8 cellular contexts compared by ENCODE assay signal in genomic region chr2:148876190-148876588, GRCh38. TPM values are rescaled to one million over a fixed set of nuclear protein-coding genes. Genes with fewer than 3 reads are reported as not detected.
A peak's percentile ranks its signal among the peaks of the same experiment; 100 is the strongest.
DNase-seq lines count a peak whose midpoint lies in the region; ATAC-seq and TF ChIP-seq lines count a peak whose summit lies in the region.

No MANE protein-coding gene starts in this region.

- H4K8ac ChIP-seq in neuronal stem cell (ENCODE audit: low read depth, low read length): no peak overlapping the region

- H3K4me1 ChIP-seq in DOHH2 (ENCODE audit: control insufficient read depth, low read length) (peaks cover 18% of the 10 kb centered on the region), neuronal stem cell (ENCODE audit: control insufficient read depth in 2 of 2, insufficient read depth in 1 of 2, low read depth in 1 of 2, low read length in 2 of 2) (peaks cover 6 to 7% of the 10 kb centered on the region in 2 donors)

- no peak overlapping the region for H2BK120ac ChIP-seq in neuronal stem cell (ENCODE audit: low read depth, low read length)

- peak overlapping the region; percentile 86 for H2AFZ ChIP-seq in neuronal stem cell (ENCODE audit: low read length)

- H2BK15ac ChIP-seq in neuronal stem cell (ENCODE audit: low read length): no peak overlapping the region

- H3K4me2 ChIP-seq in DOHH2 (ENCODE audit: low read length): peak overlapping the region; percentile 92
- peak overlapping the region; percentile 91 for H3K4me2 ChIP-seq in neuronal stem cell (ENCODE audit: insufficient read depth, low read length, poor library complexity, severe bottlenecking)

- H3F3A ChIP-seq in DOHH2 (ENCODE audit: control insufficient read depth, insufficient read depth): 0 out of 2 replicates have a peak, but pooled peaks cover 4% of the 10 kb centered on the region

- peak overlapping the region; percentile 90 for H3K9ac ChIP-seq in neuronal stem cell (ENCODE audit: low read depth, low read length, poor library complexity)

- H3K79me1 ChIP-seq in neuronal stem cell (ENCODE audit: low read depth, low read length): peaks cover 6% of the 10 kb centered on the region

- peak overlapping the region; percentile 81 for H3K4me3 ChIP-seq in DOHH2 (ENCODE audit: low read length)
- peak overlapping the region; percentile 84 to 95 for H3K4me3 ChIP-seq in neuronal stem cell (ENCODE audit: low read length in 2 of 2)

- peak overlapping the region; percentile 77 for H3K23ac ChIP-seq in neuronal stem cell (ENCODE audit: low read depth, low read length, poor library complexity)

- TF ChIP-seq CTCF in DOHH2 (IDR thresholded peaks at IDR 0.05; ENCODE audit: low read depth, low read length, poor library complexity, severe bottlenecking): no peak

- no peak overlapping the region for H3K4ac ChIP-seq in neuronal stem cell (ENCODE audit: low read length)

- WGBS in neuronal stem cell (ENCODE audit: extremely low coverage in 2 of 2, insufficient read length in 2 of 2, insufficient replicate concordance in 1 of 2), 2 donors: no CpG with 5 or more reads among the region's 26 CpGs

- H2AK5ac ChIP-seq in neuronal stem cell (ENCODE audit: low read depth, low read length): peak overlapping the region; percentile 24

- peak overlapping the region; percentile 97 for H3K18ac ChIP-seq in neuronal stem cell (ENCODE audit: low read length)

- peaks cover 35% of the 10 kb centered on the region for H3K79me2 ChIP-seq in DOHH2 (ENCODE audit: control insufficient read depth, low read length)

- H3K9me3 ChIP-seq in DOHH2 (ENCODE audit: control insufficient read depth, insufficient read depth, low read length) (peaks cover 3% of the 10 kb centered on the region; the same call in 1 of the 2 replicates), neuronal stem cell (replicated peaks in 1 of 2; ENCODE audit: control insufficient read depth in 2 of 2, insufficient read depth in 1 of 2, low read depth in 1 of 2, low read length in 2 of 2) (peaks cover 0 to 21% of the 10 kb centered on the region in 2 donors)

- peaks cover 12% of the 10 kb centered on the region for H3K27me3 ChIP-seq in DOHH2 (ENCODE audit: control insufficient read depth, low read length)
- peaks cover 0 to 7% (median 0%) of the 10 kb centered on the region in 3 experiments for H3K27me3 ChIP-seq in neuronal stem cell (ENCODE audit: control insufficient read depth in 3 of 3, insufficient read depth in 3 of 3, low read depth in 1 of 3, low read length in 3 of 3)

- peak overlapping the region; percentile 91 for H2BK5ac ChIP-seq in neuronal stem cell (ENCODE audit: low read length)

- H3K14ac ChIP-seq in neuronal stem cell (ENCODE audit: low read length): no peak overlapping the region

- H2BK12ac ChIP-seq in neuronal stem cell (ENCODE audit: low read length): no peak overlapping the region

- no peak overlapping the region for H4K91ac ChIP-seq in neuronal stem cell (ENCODE audit: low read depth, low read length, poor library complexity)

- H4K20me1 ChIP-seq in DOHH2 (ENCODE audit: control insufficient read depth, insufficient read depth, low read depth, low read length): 0 out of 2 replicates have a peak, but pooled peaks cover 2% of the 10 kb centered on the region

- H3K36me3 ChIP-seq in DOHH2 (ENCODE audit: control insufficient read depth, low read length): 0 out of 2 replicates have a peak, but pooled peaks cover 6% of the 10 kb centered on the region
- peaks cover 0 to 23% of the 10 kb centered on the region in 2 donors for H3K36me3 ChIP-seq in neuronal stem cell (replicated peaks in 1 of 2; ENCODE audit: control insufficient read depth in 2 of 2, insufficient read depth in 2 of 2, low read length in 2 of 2)

- no peaks in the 10 kb centered on the region for H3K9me2 ChIP-seq in DOHH2 (replicated peaks; ENCODE audit: control insufficient read depth, low read length)

- H3K27ac ChIP-seq in DOHH2 (ENCODE audit: low read depth, low read length) (no peak overlapping the region), cingulate gyrus (ENCODE audit: low read depth, low read length) (peak overlapping the region; percentile 80), neuronal stem cell (replicated peaks; ENCODE audit: low read length) (peak overlapping the region; percentile 88)

- DNase-seq in NCI-H2227 treated with DMSO at 0.1 percent for 48 hours (lab: John Stamatoyannopoulos, UW) (peak; percentile 48), neuronal stem cell (ENCODE audit: low spot score) (peak; percentile 76), kidney glomerular epithelial cell (lab: John Stamatoyannopoulos, UW) (no peak), NAMALWA (ENCODE audit: low spot score) (no peak)
- no peak for DNase-seq in NK-92 treated with Interleukin-12 subunit alpha and Interleukin-12 subunit beta, amount 100 ng/mL, for 24 hours (lab: John Stamatoyannopoulos, UW)

- no peak for ATAC-seq in HG02870 (IDR thresholded peaks at IDR 0.05; ENCODE audit: unreplicated experiment)

RNA-seq across cellular contexts. Expression of gene KIF5C, which starts 1.2 kb away (rescaled TPM):
- 79.5 TPM for polyA plus RNA-seq in neuronal stem cell (2013, experiment 1 of 2)
- polyA plus RNA-seq in neuronal stem cell (2013, experiment 2 of 2): 90.7 TPM

Comparison
In these comparisons a context has a peak if more than half of its experiments do, and no peak if none do; other contexts are left out.
1. DNase-seq: peak in NCI-H2227 treated with DMSO at 0.1 percent for 48 hours (single experiment) and neuronal stem cell (single experiment); none in kidney glomerular epithelial cell (single experiment), NAMALWA (single experiment) and NK-92 treated with Interleukin-12 subunit alpha and Interleukin-12 subunit beta, amount 100 ng/mL, for 24 hours (single experiment).